Comparison of ENCODE assay signal across 11 cellular contexts in the genomic region with DNA sequence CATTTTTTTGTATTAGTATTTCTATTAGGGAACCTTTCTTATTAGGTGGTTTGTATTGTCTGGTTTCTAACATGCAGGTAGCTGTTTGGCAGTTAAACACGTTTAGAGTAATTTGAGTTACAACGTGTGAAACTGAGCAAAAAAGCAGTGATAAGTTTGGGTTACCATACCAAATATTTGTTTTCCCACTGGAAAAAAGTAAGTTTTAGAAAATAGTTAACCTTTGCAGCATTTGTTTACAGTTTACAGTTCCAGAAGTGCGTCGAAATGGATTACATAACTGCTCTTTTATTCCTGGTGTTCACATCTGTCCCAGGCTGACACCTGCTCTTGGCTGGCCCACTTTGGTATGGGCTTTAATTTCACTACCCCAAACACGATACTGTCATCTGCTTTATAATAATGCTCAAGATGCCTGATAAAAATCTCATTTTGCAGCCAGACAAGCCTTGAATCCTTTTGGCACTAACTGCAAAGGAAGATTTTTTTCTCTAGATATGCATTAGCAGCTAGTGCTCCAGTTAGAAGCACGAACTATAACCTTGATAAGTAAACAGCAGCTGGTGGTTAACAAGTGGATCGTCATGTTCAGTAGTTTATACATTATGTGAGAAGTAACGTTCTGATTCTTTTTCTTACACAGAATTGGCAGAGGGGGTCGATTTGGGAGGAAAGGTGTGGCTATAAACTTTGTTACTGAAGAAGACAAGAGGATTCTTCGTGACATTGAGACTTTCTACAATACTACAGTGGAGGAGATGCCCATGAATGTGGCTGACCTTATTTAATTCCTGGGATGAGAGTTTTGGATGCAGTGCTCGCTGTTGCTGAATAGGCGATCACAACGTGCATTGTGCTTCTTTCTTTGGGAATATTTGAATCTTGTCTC. TPM values are rescaled to one million over a fixed set of nuclear protein-coding genes. Genes with fewer than 3 reads are reported as not detected.
A peak's percentile ranks its signal among the peaks of the same experiment; 100 is the strongest.
DNase-seq lines count a peak whose midpoint lies in the region; ATAC-seq and TF ChIP-seq lines count a peak whose summit lies in the region.
"Had no signal": no experiment of that assay in that cellular context is flagged by ENCODE, and none has a peak within 500 bp of the region (broad histone marks: within the 10 kb centered on the region; RNA-seq: fewer than 3 reads in every experiment).

No MANE protein-coding gene starts in this region.

- H3K4me1 ChIP-seq in OCI-LY3 (ENCODE audit: low read length) (peaks cover 34% of the 10 kb centered on the region), endodermal cell (ENCODE audit: control insufficient read depth, insufficient read depth, low read length) (no peaks in the 10 kb centered on the region), esophagus squamous epithelium (peaks cover 22 to 53% (median 33%) of the 10 kb centered on the region in 3 donors)

- H3K9ac ChIP-seq in OCI-LY3 (ENCODE audit: low read length) (no peak overlapping the region), endodermal cell (ENCODE audit: extremely low read depth, low read length, poor library complexity, severe bottlenecking) (peak overlapping the region; percentile 100)

- peak overlapping the region; percentile 100 for H3K27ac Mint-ChIP-seq in stimulated activated naive CD8-positive, alpha-beta T cell treated with anti-CD3 and anti-CD28 coated beads, Interleukin-15, Interleukin-2, amounts not matched to agents 100 ng/mL and 50 ng/mL, for 24 hours
- H3K27ac Mint-ChIP-seq in endodermal cell = no peak overlapping the region

- no peak overlapping the region for H3K4me3 ChIP-seq in OCI-LY3 (ENCODE audit: low read length)
- peak overlapping the region; percentile 94 for H3K4me3 ChIP-seq in endodermal cell (ENCODE audit: low read length)
- H3K4me3 ChIP-seq in esophagus squamous epithelium = no peak overlapping the region

- H3K36me3 ChIP-seq in OCI-LY3 (replicated peaks; ENCODE audit: low read depth, low read length) (peaks cover 81% of the 10 kb centered on the region), endodermal cell (ENCODE audit: control insufficient read depth, insufficient read depth, low read length) (peaks cover 89% of the 10 kb centered on the region), esophagus squamous epithelium (peaks cover 0 to 90% (median 40%) of the 10 kb centered on the region in 3 donors)

- peak overlapping the region; percentile 99 for H3K4me3 Mint-ChIP-seq in stimulated activated naive CD8-positive, alpha-beta T cell treated with anti-CD3 and anti-CD28 coated beads, Interleukin-15, Interleukin-2, amounts not matched to agents 100 ng/mL and 50 ng/mL, for 24 hours
- H3K4me3 Mint-ChIP-seq in endodermal cell = no peak overlapping the region

- H3K27me3 ChIP-seq in OCI-LY3 (ENCODE audit: low read depth, low read length) (no peaks in the 10 kb centered on the region), endodermal cell (ENCODE audit: control insufficient read depth, insufficient read depth, low read length, poor library complexity, severe bottlenecking) (no peaks in the 10 kb centered on the region), esophagus squamous epithelium (no peaks in the 10 kb centered on the region)

- DNase-seq in stimulated activated naive CD8-positive, alpha-beta T cell treated with anti-CD3 and anti-CD28 coated beads, Interleukin-15, Interleukin-2, amounts not matched to agents 100 U/mL and 50 U/mL, for 24 hours = no peak
- DNase-seq in endodermal cell = no peak
- DNase-seq in NK-92 (lab: John Stamatoyannopoulos, UW; ENCODE audit: unreplicated experiment) = no peak
- no peak for DNase-seq in esophagus squamous epithelium (lab: John Stamatoyannopoulos, UW)
- DNase-seq: left colon; NK-92 treated with Interleukin-12 subunit alpha and Interleukin-12 subunit beta, amount 100 ng/mL, for 24 hours had no signal

- H3K79me2 ChIP-seq in OCI-LY3 (ENCODE audit: low read length) = peaks cover 50% of the 10 kb centered on the region

- WGBS in endodermal cell (ENCODE audit: insufficient coverage in 1 of 2, insufficient read length in 1 of 2), 2 experiments = 88 to 90% methylated on average over 11 to 13 of the region's 13 CpGs
- WGBS in esophagus squamous epithelium, 2 donors = 39 to 43% methylated on average over 13 of the region's 13 CpGs

- H3K27ac ChIP-seq in OCI-LY3 (ENCODE audit: low read length) = peak overlapping the region; percentile 95; the same call in 1 of the 2 replicates
- H3K27ac ChIP-seq in endodermal cell (ENCODE audit: low read depth, low read length) = no peak overlapping the region
- H3K27ac ChIP-seq in esophagus squamous epithelium = no peak overlapping the region

- no peak overlapping the region for H2AFZ ChIP-seq in OCI-LY3 (ENCODE audit: low read depth, low read length)

- intact Hi-C loops in esophagus squamous epithelium (cut with DNase I) = no loop called here

- ATAC-seq in stimulated activated naive CD8-positive, alpha-beta T cell treated with anti-CD3 and anti-CD28 coated beads, Interleukin-15, Interleukin-2, amounts not matched to agents 100 U/mL and 50 U/mL, for 24 hours = no peak
- ATAC-seq in GM19467 (IDR thresholded peaks at IDR 0.05; ENCODE audit: unreplicated experiment) (no peak), GM21360 (IDR thresholded peaks at IDR 0.05; ENCODE audit: unreplicated experiment) (no peak)
- ATAC-seq: left colon had no signal

- H3K4me1 Mint-ChIP-seq in stimulated activated naive CD8-positive, alpha-beta T cell treated with anti-CD3 and anti-CD28 coated beads, Interleukin-15, Interleukin-2, amounts not matched to agents 100 ng/mL and 50 ng/mL, for 24 hours (ENCODE audit: low read depth) = peaks cover 59% of the 10 kb centered on the region
- H3K4me1 Mint-ChIP-seq in endodermal cell = peaks cover 15% of the 10 kb centered on the region

- peaks cover 97% of the 10 kb centered on the region for H3K36me3 Mint-ChIP-seq in stimulated activated naive CD8-positive, alpha-beta T cell treated with anti-CD3 and anti-CD28 coated beads, Interleukin-15, Interleukin-2, amounts not matched to agents 100 ng/mL and 50 ng/mL, for 24 hours (ENCODE audit: low read depth)
- H3K36me3 Mint-ChIP-seq in endodermal cell (ENCODE audit: low read depth) = peaks cover 72% of the 10 kb centered on the region

- H4K20me1 ChIP-seq in OCI-LY3 (ENCODE audit: insufficient read depth, low read length) = peaks cover 67% of the 10 kb centered on the region

- H3K9me3 ChIP-seq in OCI-LY3 (ENCODE audit: insufficient read depth, low read length) (no peaks in the 10 kb centered on the region), endodermal cell (ENCODE audit: control insufficient read depth, low read length) (no peaks in the 10 kb centered on the region), esophagus squamous epithelium (no peaks in the 10 kb centered on the region)

- no peaks in the 10 kb centered on the region for H3K27me3 Mint-ChIP-seq in stimulated activated naive CD8-positive, alpha-beta T cell treated with anti-CD3 and anti-CD28 coated beads, Interleukin-15, Interleukin-2, amounts not matched to agents 100 ng/mL and 50 ng/mL, for 24 hours
- H3K27me3 Mint-ChIP-seq in endodermal cell (ENCODE audit: insufficient read depth) = no peaks in the 10 kb centered on the region

- no peak for TF ChIP-seq POLR2A in esophagus squamous epithelium (IDR thresholded peaks at IDR 0.05)

- TF ChIP-seq CTCF in OCI-LY3 (IDR thresholded peaks at IDR 0.05; ENCODE audit: low read depth, low read length) = no peak
- TF ChIP-seq CTCF in endodermal cell (conservative IDR thresholded peaks at IDR 0.05) = no peak
- TF ChIP-seq CTCF in esophagus squamous epithelium (IDR thresholded peaks at IDR 0.05) = no peak

- peak overlapping the region; percentile 90 for H3K4me2 ChIP-seq in OCI-LY3 (ENCODE audit: low read length)

- no peaks in the 10 kb centered on the region for H3K9me3 Mint-ChIP-seq in stimulated activated naive CD8-positive, alpha-beta T cell treated with anti-CD3 and anti-CD28 coated beads, Interleukin-15, Interleukin-2, amounts not matched to agents 100 ng/mL and 50 ng/mL, for 24 hours
- H3K9me3 Mint-ChIP-seq in endodermal cell = no peaks in the 10 kb centered on the region

RNA-seq across cellular contexts. Expression of a gene that starts 5.3 kb away (rescaled TPM):
- total RNA-seq in endodermal cell (100 to 1,000 TPM; 329 TPM), esophagus squamous epithelium (100 to 1,000 TPM; 172 to 363 (median 205) TPM)
- polyA plus RNA-seq in endodermal cell (2013, experiment 1 of 2) = 599 TPM
- 546 TPM for polyA plus RNA-seq in endodermal cell (2013, experiment 2 of 2)

RNA-seq across cellular contexts. Expression of a gene that starts 17.6 kb away (rescaled TPM):
- 100 to 1,000 TPM in 1 of 2 donors, 10 to 100 TPM in 1; 57.6 to 111 TPM for total RNA-seq in endodermal cell
- 105 TPM for polyA plus RNA-seq in endodermal cell (2013, experiment 1 of 2)
- polyA plus RNA-seq in endodermal cell (2013, experiment 2 of 2) = 92.0 TPM
- 10 to 100 TPM in 3 of 4 donors, 1 to 10 TPM in 1; 6.6 to 23.5 (median 15.9) TPM for total RNA-seq in esophagus squamous epithelium

RNA-seq across cellular contexts. Expression of a gene that starts 53.8 kb away (rescaled TPM):
- total RNA-seq in endodermal cell = not detected
- polyA plus RNA-seq in endodermal cell (2013, experiment 1 of 2) = not detected
- polyA plus RNA-seq in endodermal cell (2013, experiment 2 of 2) = not detected
- not detected for total RNA-seq in esophagus squamous epithelium
- total RNA-seq: activated CD8-positive, alpha-beta memory T cell treated with anti-CD3 and anti-CD28 coated beads for 36 hours had no signal
